Comparison of ENCODE assay signal across 18 cellular contexts in genomic region chr10:58754419-58755180, GRCh38.
DNase-seq lines count a peak whose midpoint lies in the region; ATAC-seq, FAIRE-seq and TF ChIP-seq lines count a peak whose summit lies in the region.
"Had no signal": no experiment of that assay in that cellular context is flagged by ENCODE, and none has a peak within 500 bp of the region (broad histone marks: within the 10 kb centered on the region; RNA-seq: fewer than 3 reads in every experiment).

No MANE protein-coding gene starts in this region.

- H3K4me3 ChIP-seq in astrocyte (ENCODE audit: insufficient read depth, low read depth, low read length), result no peak overlapping the region
- H3K4me3 ChIP-seq in foreskin fibroblast (ENCODE audit: low read depth in 1 of 2, low read length in 2 of 2), result peak overlapping the region in 1 of 2 donors; percentile 45
- H3K4me3 ChIP-seq in psoas muscle, result no peak overlapping the region

- H3K9me3 ChIP-seq in astrocyte (ENCODE audit: insufficient read depth, low read depth, low read length) (no peaks in the 10 kb centered on the region), psoas muscle (no peaks in the 10 kb centered on the region)

- H3K4me2 ChIP-seq in astrocyte (ENCODE audit: low read length), result peak overlapping the region; percentile 85

- H3K79me2 ChIP-seq in astrocyte (ENCODE audit: insufficient read depth, low read length), result peaks cover 33% of the 10 kb centered on the region
- H3K79me2 ChIP-seq: parathyroid adenoma had no signal

- H3K36me3 Mint-ChIP-seq in astrocyte (ENCODE audit: low read depth, unreplicated experiment), result no peaks in the 10 kb centered on the region
- no peaks in the 10 kb centered on the region for H3K36me3 Mint-ChIP-seq in activated T-helper 1 cell treated with anti-CD3 and anti-CD28 coated beads, Interleukin-12 subunit alpha, Interleukin-12 subunit beta, Interleukin-2, Interleukin-4 antibody, amounts not matched to agents 30 ng/mL and 10 ng/mL and 1 ng/mL, durations not matched to agents 14 hours and 24 hours and 36 hours (ENCODE audit: low read depth)

- ATAC-seq in psoas muscle (peak in 3 of 4 donors; percentile 18 to 35 (median 26)), HG02798 (IDR thresholded peaks at IDR 0.05; ENCODE audit: poor library complexity, unreplicated experiment) (no peak)
- ATAC-seq: Panc1 had no signal

- H2AFZ ChIP-seq in astrocyte (ENCODE audit: low read depth, low read length), result no peak overlapping the region
- H2AFZ ChIP-seq: parathyroid adenoma had no signal

- H3K36me3 ChIP-seq in astrocyte (ENCODE audit: insufficient read depth, low read length) (no peaks in the 10 kb centered on the region), psoas muscle (ENCODE audit: insufficient read depth in 1 of 2, low read depth in 1 of 2) (no peaks in the 10 kb centered on the region)

- H3K27ac ChIP-seq in astrocyte (ENCODE audit: low read depth, low read length) (no peak overlapping the region), psoas muscle (peak overlapping the region; percentile 81)
- H3K27ac ChIP-seq: parathyroid adenoma had no signal

- FAIRE-seq in astrocyte (lab: Jason Lieb, UNC), result no peak
- FAIRE-seq: GM19239, islet of Langerhans had no signal

- H3K27ac Mint-ChIP-seq in astrocyte (ENCODE audit: unreplicated experiment), result peak overlapping the region; percentile 55
- H3K27ac Mint-ChIP-seq in activated T-helper 1 cell treated with anti-CD3 and anti-CD28 coated beads, Interleukin-12 subunit alpha, Interleukin-12 subunit beta, Interleukin-2, Interleukin-4 antibody, amounts not matched to agents 30 ng/mL and 10 ng/mL and 1 ng/mL, durations not matched to agents 14 hours and 24 hours and 36 hours, result no peak overlapping the region

- H3K27me3 Mint-ChIP-seq in astrocyte (ENCODE audit: low read depth, unreplicated experiment), result no peaks in the 10 kb centered on the region
- no peaks in the 10 kb centered on the region for H3K27me3 Mint-ChIP-seq in activated T-helper 1 cell treated with anti-CD3 and anti-CD28 coated beads, Interleukin-12 subunit alpha, Interleukin-12 subunit beta, Interleukin-2, Interleukin-4 antibody, amounts not matched to agents 30 ng/mL and 10 ng/mL and 1 ng/mL, durations not matched to agents 14 hours and 24 hours and 36 hours (ENCODE audit: insufficient read depth)

- WGBS in psoas muscle, 3 donors, result 40 to 50% (median 43%) methylated on average over 3 of the region's 3 CpGs

- DNase-seq in ACHN (peak; percentile 25), astrocyte (ENCODE audit: low read depth) (no peak), foreskin fibroblast (peak; percentile 23 to 62), psoas muscle (no peak), NCI-H510A treated with DMSO at 0.1 percent for 48 hours (lab: John Stamatoyannopoulos, UW) (no peak)
- DNase-seq in activated T-helper 1 cell treated with anti-CD3 and anti-CD28 coated beads, Interleukin-12 subunit alpha, Interleukin-12 subunit beta, Interleukin-2, Interleukin-4 antibody, amounts not matched to agents 30 ng/mL and 10 ng/mL and 1 ng/mL, durations not matched to agents 14 hours and 24 hours and 36 hours (ENCODE audit: low spot score), result no peak
- no peak for DNase-seq in stimulated activated CD4-positive, alpha-beta T cell treated with anti-CD3 and anti-CD28 coated beads, Interleukin-4, amount 100 ng/mL, for 4 hours
- DNase-seq: activated CD8-positive, alpha-beta memory T cell treated with anti-CD3 and anti-CD28 coated beads for 24 hours; anterior cingulate cortex; Calu3; effector CD4-positive, alpha-beta T cell; NCI-H187 treated with DMSO at 0.1 percent for 48 hours; NCI-H526 had no signal

- H3K4me1 Mint-ChIP-seq in astrocyte (ENCODE audit: low read depth, unreplicated experiment), result peaks cover 40% of the 10 kb centered on the region
- H3K4me1 Mint-ChIP-seq in activated T-helper 1 cell treated with anti-CD3 and anti-CD28 coated beads, Interleukin-12 subunit alpha, Interleukin-12 subunit beta, Interleukin-2, Interleukin-4 antibody, amounts not matched to agents 30 ng/mL and 10 ng/mL and 1 ng/mL, durations not matched to agents 14 hours and 24 hours and 36 hours (ENCODE audit: low read depth), result no peaks in the 10 kb centered on the region

- intact Hi-C loops in psoas muscle (cut with DNase I), result loop anchor here in 1 of 2 donors (10.0 kb wide), 1 partner anchor 110 kb away; no protein-coding TSS in a partner anchor
- intact Hi-C loops in activated T-helper 1 cell treated with anti-CD3 and anti-CD28 coated beads, Interleukin-12 subunit alpha, Interleukin-12 subunit beta, Interleukin-2, Interleukin-4 antibody, amounts not matched to agents 30 ng/mL and 10 ng/mL and 1 ng/mL, durations not matched to agents 14 hours and 24 hours and 36 hours (cut with micrococcal nuclease), result no loop called here

- in situ Hi-C loops in ACHN (cut with HindIII; ENCODE audit: low pct_ligation_motif_present, low pct_unique_long_range_greater_than_20kb, low sequenced_read_pairs), result no loop called here

- no peak overlapping the region for H3K9ac ChIP-seq in astrocyte (ENCODE audit: low read length)
- H3K9ac ChIP-seq: parathyroid adenoma had no signal

- no peaks in the 10 kb centered on the region for H3K9me3 Mint-ChIP-seq in astrocyte (ENCODE audit: unreplicated experiment)
- H3K9me3 Mint-ChIP-seq in activated T-helper 1 cell treated with anti-CD3 and anti-CD28 coated beads, Interleukin-12 subunit alpha, Interleukin-12 subunit beta, Interleukin-2, Interleukin-4 antibody, amounts not matched to agents 30 ng/mL and 10 ng/mL and 1 ng/mL, durations not matched to agents 14 hours and 24 hours and 36 hours, result no peaks in the 10 kb centered on the region

- no peaks in the 10 kb centered on the region for H3K27me3 ChIP-seq in astrocyte (ENCODE audit: insufficient read depth, low read length)
- H3K27me3 ChIP-seq in psoas muscle (ENCODE audit: insufficient read depth in 3 of 3, low read length in 2 of 3), result no peaks in the 10 kb centered on the region

- TF ChIP-seq CTCF in astrocyte (IDR thresholded peaks at IDR 0.05; ENCODE audit: insufficient read depth, low read depth, low read length), result no peak
- TF ChIP-seq CTCF in foreskin fibroblast (IDR thresholded peaks at IDR 0.05; ENCODE audit: low read depth, low read length), result no peak
- TF ChIP-seq CTCF in psoas muscle (IDR thresholded peaks at IDR 0.05), result no peak

- H3K4me3 Mint-ChIP-seq in astrocyte (ENCODE audit: unreplicated experiment), result peak overlapping the region; percentile 43
- H3K4me3 Mint-ChIP-seq in activated T-helper 1 cell treated with anti-CD3 and anti-CD28 coated beads, Interleukin-12 subunit alpha, Interleukin-12 subunit beta, Interleukin-2, Interleukin-4 antibody, amounts not matched to agents 30 ng/mL and 10 ng/mL and 1 ng/mL, durations not matched to agents 14 hours and 24 hours and 36 hours, result no peak overlapping the region

- H3K4me1 ChIP-seq in astrocyte (ENCODE audit: insufficient read depth, low read length) (peaks cover 17% of the 10 kb centered on the region), psoas muscle (peaks cover 28% of the 10 kb centered on the region)
- H3K4me1 ChIP-seq: parathyroid adenoma had no signal

- H4K20me1 ChIP-seq in astrocyte (ENCODE audit: insufficient read depth, low read length), result peaks cover 28% of the 10 kb centered on the region

Comparison
In these comparisons a context has a peak if more than half of its experiments do, and no peak if none do; other contexts are left out.
1. DNase-seq: peak in ACHN (single experiment) and foreskin fibroblast (2 of 2); none in astrocyte (single experiment), psoas muscle (0 of 2), NCI-H510A treated with DMSO at 0.1 percent for 48 hours (single experiment), activated T-helper 1 cell treated with anti-CD3 and anti-CD28 coated beads, Interleukin-12 subunit alpha, Interleukin-12 subunit beta, Interleukin-2, Interleukin-4 antibody, amounts not matched to agents 30 ng/mL and 10 ng/mL and 1 ng/mL, durations not matched to agents 14 hours and 24 hours and 36 hours (single experiment) and stimulated activated CD4-positive, alpha-beta T cell treated with anti-CD3 and anti-CD28 coated beads, Interleukin-4, amount 100 ng/mL, for 4 hours (0 of 2).